ENCODE assay signal across 20 cellular contexts in genomic region chr18:5419601-5420000, GRCh38.
DNase-seq lines count a peak whose midpoint lies in the region; ATAC-seq, FAIRE-seq and TF ChIP-seq lines count a peak whose summit lies in the region.
"Had no signal": no experiment of that assay in that cellular context is flagged by ENCODE, and none has a peak within 500 bp of the region (broad histone marks: within the 10 kb centered on the region; RNA-seq: fewer than 3 reads in every experiment).

No MANE protein-coding gene starts in this region.

- BruUV-seq in endothelial cell of umbilical vein (replicated peaks; lab: Mats Ljungman, UMichigan): no TSS peak

- dilution Hi-C loops in endothelial cell of umbilical vein (cut with MboI; ENCODE audit: extremely low pct_ligation_motif_present, low sequenced_read_pairs): no loop called here

- TF ChIP-seq CTCF in endothelial cell of umbilical vein (IDR thresholded peaks at IDR 0.05; ENCODE audit: extremely low read depth in 1 of 2, insufficient read depth in 1 of 2, low read depth in 1 of 2, low read length in 2 of 2) (no peak), lower leg skin (IDR thresholded peaks at IDR 0.05) (no peak), heart right ventricle (IDR thresholded peaks at IDR 0.05) (no peak)

- H3K4me3 ChIP-seq in endothelial cell of umbilical vein (replicated peaks in 1 of 3; ENCODE audit: insufficient read depth in 1 of 3, low read depth in 1 of 3, low read length in 3 of 3) (no peak overlapping the region), lower leg skin (ENCODE audit: low read depth, poor library complexity, severe bottlenecking) (no peak overlapping the region), heart right ventricle (no peak overlapping the region)
- H3K4me3 ChIP-seq: HAP-1 had no signal

- H2AFZ ChIP-seq in endothelial cell of umbilical vein (ENCODE audit: low read depth, low read length): no peak overlapping the region

- no peaks in the 10 kb centered on the region for H3K9me3 ChIP-seq in endothelial cell of umbilical vein (replicated peaks; ENCODE audit: control insufficient read depth, insufficient read depth, low read length)
- H3K9me3 ChIP-seq in heart right ventricle: no peaks in the 10 kb centered on the region
- H3K9me3 ChIP-seq: BE2C, HAP-1 had no signal

- no peaks in the 10 kb centered on the region for H3K9me3 Mint-ChIP-seq in stimulated activated naive B cell treated with anti-CD40 and anti-IgM and Interleukin-4, amounts not matched to agents 10 μg/mL and 1 μg/mL and 100 μg/mL, for 72 hours
- H3K9me3 Mint-ChIP-seq: CD8-positive, alpha-beta T cell had no signal

- no peak overlapping the region for H3K4me3 Mint-ChIP-seq in stimulated activated naive B cell treated with anti-CD40 and anti-IgM and Interleukin-4, amounts not matched to agents 10 μg/mL and 1 μg/mL and 100 μg/mL, for 72 hours
- H3K4me3 Mint-ChIP-seq: CD8-positive, alpha-beta T cell had no signal

- peak; percentile 15 for FAIRE-seq in endothelial cell of umbilical vein (lab: Jason Lieb, UNC)
- FAIRE-seq: D721Med, GM12892, H1 had no signal

- no peaks in the 10 kb centered on the region for H3K27me3 ChIP-seq in endothelial cell of umbilical vein (ENCODE audit: control insufficient read depth in 2 of 2, insufficient read depth in 2 of 2, low read length in 2 of 2)
- H3K27me3 ChIP-seq in heart right ventricle: no peaks in the 10 kb centered on the region
- H3K27me3 ChIP-seq: BE2C had no signal

- H3K4me2 ChIP-seq in endothelial cell of umbilical vein (ENCODE audit: insufficient read depth, low read length): no peak overlapping the region

- H3K27ac Mint-ChIP-seq in stimulated activated naive B cell treated with anti-CD40 and anti-IgM and Interleukin-4, amounts not matched to agents 10 μg/mL and 1 μg/mL and 100 μg/mL, for 72 hours: no peak overlapping the region
- H3K27ac Mint-ChIP-seq: CD8-positive, alpha-beta T cell had no signal

- DNase-seq in endothelial cell of umbilical vein (ENCODE audit: low read depth, low spot score): no peak
- peak; percentile 31 for DNase-seq in midbrain (lab: John Stamatoyannopoulos, UW)
- DNase-seq in substantia nigra (lab: John Stamatoyannopoulos, UW): peak in 19 of 49 donors; percentile 5 to 50 (median 24)
- DNase-seq in stimulated activated naive B cell treated with anti-CD40 and anti-IgM and Interleukin-4, amounts not matched to agents 10 μg/mL and 1 μg/mL and 100 μg/mL, for 72 hours: no peak
- no peak for DNase-seq in NCI-H1436 (lab: John Stamatoyannopoulos, UW)
- DNase-seq in lower leg skin (ENCODE audit: low spot score in 2 of 2): no peak
- DNase-seq in heart right ventricle: no peak
- DNase-seq: ACHN; BE2C; CD8-positive, alpha-beta T cell; COR-L47; DMS153; DND-41; GDM1 had no signal

- POLR2A ChIA-PET in endothelial cell of umbilical vein (lab: Charles Lee): no interaction called here

- H3K9me1 ChIP-seq in endothelial cell of umbilical vein (replicated peaks; ENCODE audit: control insufficient read depth, extremely low read depth, insufficient read depth, low read length): no peaks in the 10 kb centered on the region

- WGBS in lower leg skin, 2 donors: 81 to 85% methylated on average over 9 of the region's 9 CpGs
- WGBS in heart right ventricle, 2 donors: 82 to 84% methylated on average over 9 of the region's 9 CpGs

- H3K27ac ChIP-seq in angular gyrus (ENCODE audit: low read depth, low read length) (peak overlapping the region; percentile 82), endothelial cell of umbilical vein (ENCODE audit: insufficient read depth, low read depth, low read length) (no peak overlapping the region), substantia nigra (ENCODE audit: low read depth, low read length, poor library complexity, severe bottlenecking) (peak overlapping the region; percentile 75), heart right ventricle (peak overlapping the region in 1 of 10 donors; percentile 65)
- H3K27ac ChIP-seq: C4-2B had no signal

- intact Hi-C loops in endothelial cell of umbilical vein (cut with micrococcal nuclease) (no loop called here), lower leg skin (cut with DNase I; ENCODE audit: low total_unique reads) (no loop called here), heart right ventricle (cut with DNase I) (no loop called here)

- H3K4me1 Mint-ChIP-seq in stimulated activated naive B cell treated with anti-CD40 and anti-IgM and Interleukin-4, amounts not matched to agents 10 μg/mL and 1 μg/mL and 100 μg/mL, for 72 hours: peaks cover 0 to 4% of the 10 kb centered on the region in 2 donors

- H3K36me3 ChIP-seq in endothelial cell of umbilical vein (ENCODE audit: control insufficient read depth in 2 of 2, extremely low read depth in 1 of 2, insufficient read depth in 2 of 2, low read length in 2 of 2): peaks cover 6 to 19% of the 10 kb centered on the region in 2 experiments
- H3K36me3 ChIP-seq in heart right ventricle: peaks cover 0 to 42% (median 0%) of the 10 kb centered on the region in 9 donors
- H3K36me3 ChIP-seq: BE2C had no signal

- H3K36me3 Mint-ChIP-seq in stimulated activated naive B cell treated with anti-CD40 and anti-IgM and Interleukin-4, amounts not matched to agents 10 μg/mL and 1 μg/mL and 100 μg/mL, for 72 hours: no peaks in the 10 kb centered on the region
- H3K36me3 Mint-ChIP-seq: CD8-positive, alpha-beta T cell had no signal

- H3K4me1 ChIP-seq in endothelial cell of umbilical vein (ENCODE audit: control insufficient read depth, extremely low read depth, insufficient read depth, low read length): no peaks in the 10 kb centered on the region
- H3K4me1 ChIP-seq in heart right ventricle: peaks cover 0 to 16% (median 0%) of the 10 kb centered on the region in 9 donors
- H3K4me1 ChIP-seq: BE2C, HAP-1 had no signal

- H3K9ac ChIP-seq in endothelial cell of umbilical vein (replicated peaks; ENCODE audit: extremely low read depth, insufficient read depth, low read length): no peak overlapping the region

- no peak for TF ChIP-seq POLR2A in endothelial cell of umbilical vein (IDR thresholded peaks at IDR 0.05; ENCODE audit: low read depth, low read length)
- TF ChIP-seq POLR2A in lower leg skin (IDR thresholded peaks at IDR 0.05): no peak

- CTCF ChIA-PET in endothelial cell of umbilical vein (lab: Charles Lee): interaction anchor here (1.2 kb wide), 1 partner anchor 127 kb away, joined by 7 read pairs; no protein-coding TSS in a partner anchor

- peaks cover 10 to 13% of the 10 kb centered on the region in 2 donors for H3K27me3 Mint-ChIP-seq in stimulated activated naive B cell treated with anti-CD40 and anti-IgM and Interleukin-4, amounts not matched to agents 10 μg/mL and 1 μg/mL and 100 μg/mL, for 72 hours

- H4K20me1 ChIP-seq in endothelial cell of umbilical vein (replicated peaks; ENCODE audit: control insufficient read depth, extremely low read depth, insufficient read depth, low read length): no peaks in the 10 kb centered on the region

- no peaks in the 10 kb centered on the region for H3K79me2 ChIP-seq in endothelial cell of umbilical vein (ENCODE audit: control insufficient read depth, insufficient read depth, low read length)

- no peak for ATAC-seq in stimulated activated naive B cell treated with anti-CD40 and anti-IgM and Interleukin-4, amounts not matched to agents 10 μg/mL and 1 μg/mL and 100 μg/mL, for 72 hours (replicated peaks)
- no peak for ATAC-seq in heart right ventricle
- ATAC-seq: CD8-positive, alpha-beta T cell had no signal

TF ChIP-seq in endothelial cell of umbilical vein, 7 proteins besides CTCF, POLR2A, EP300 and RAD21:
- TF ChIP-seq GATA2 (IDR thresholded peaks at IDR 0.05; ENCODE audit: insufficient read depth, insufficient read length, low read depth, low read length) (no peak), FOS (IDR thresholded peaks at IDR 0.05; ENCODE audit: borderline replicate concordance, insufficient read depth, low read length) (no peak), POLR2AphosphoS5 (IDR thresholded peaks at IDR 0.05; ENCODE audit: insufficient read depth, low read depth, low read length) (no peak), EZH2 (IDR thresholded peaks at IDR 0.05; ENCODE audit: borderline replicate concordance, low read depth, low read length, severe bottlenecking) (no peak), JUN (IDR thresholded peaks at IDR 0.05; ENCODE audit: borderline replicate concordance, insufficient read depth, insufficient read length, low read depth) (no peak), MAX (IDR thresholded peaks at IDR 0.05; ENCODE audit: insufficient read depth, insufficient read length) (no peak)
